Comparison of ENCODE assay signal across 7 cellular contexts in the genomic region with DNA sequence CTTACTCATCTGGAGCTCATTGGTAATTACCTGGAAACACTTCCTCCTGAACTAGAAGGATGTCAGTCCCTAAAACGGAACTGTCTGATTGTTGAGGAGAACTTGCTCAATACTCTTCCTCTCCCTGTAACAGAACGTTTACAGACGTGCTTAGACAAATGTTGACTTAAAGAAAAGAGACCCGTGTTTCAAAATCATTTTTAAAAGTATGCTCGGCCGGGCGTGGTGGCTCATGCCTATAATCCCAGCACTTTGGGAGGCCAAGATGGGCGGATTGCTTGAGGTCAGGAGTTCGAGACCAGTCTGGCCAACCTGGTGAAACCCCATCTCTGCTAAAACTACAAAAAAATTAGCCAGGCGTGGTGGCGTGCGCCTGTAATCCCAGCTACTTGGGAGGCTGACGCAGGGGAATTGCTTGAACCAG. TPM values are rescaled to one million over a fixed set of nuclear protein-coding genes. Genes with fewer than 3 reads are reported as not detected.
DNase-seq lines count a peak whose midpoint lies in the region; ATAC-seq and TF ChIP-seq lines count a peak whose summit lies in the region.
"Not testable (repeated sequence)": the region's sequence is repeated elsewhere in the genome, so short reads cannot be mapped to it uniquely, and the experiment has no call there.

No MANE protein-coding gene starts in this region.

- intact Hi-C loops in activated CD4-positive, alpha-beta T cell treated with anti-CD3 and anti-CD28 coated beads, Interleukin-2, amount 10 ng/mL, durations not matched to agents 24 days and 14 days (cut with micrococcal nuclease); mucosa of descending colon (cut with DNase I, micrococcal nuclease): not testable (repeated sequence)
- intact Hi-C loops in Right ventricle myocardium superior (cut with DNase I), result loop anchor here (10.0 kb wide), 1 partner anchor 68 kb away; a partner anchor contains a TSS

- H3K36me3 ChIP-seq in mucosa of descending colon (ENCODE audit: low read depth), result not testable (repeated sequence)

- peak overlapping the region; percentile 54 for H3K27ac Mint-ChIP-seq in activated CD4-positive, alpha-beta T cell treated with anti-CD3 and anti-CD28 coated beads, Interleukin-2, amount 10 ng/mL, durations not matched to agents 24 days and 14 days
- peak overlapping the region; percentile 68 for H3K27ac Mint-ChIP-seq in activated naive CD4-positive, alpha-beta T cell treated with anti-CD3 and anti-CD28 coated beads, Interleukin-2, amount 50 U/mL, for 24 hours

- H3K27me3 ChIP-seq in HL-60 (ENCODE audit: insufficient read depth, poor library complexity, severe bottlenecking), result not testable (repeated sequence)

- H3K4me1 Mint-ChIP-seq in activated CD4-positive, alpha-beta T cell treated with anti-CD3 and anti-CD28 coated beads, Interleukin-2, amount 10 ng/mL, durations not matched to agents 24 days and 14 days, result peaks cover 66% of the 10 kb centered on the region
- H3K4me1 Mint-ChIP-seq in activated naive CD4-positive, alpha-beta T cell treated with anti-CD3 and anti-CD28 coated beads, Interleukin-2, amount 50 U/mL, for 24 hours, result peaks cover 97% of the 10 kb centered on the region

- not testable (repeated sequence) for H3K9me3 ChIP-seq in mucosa of descending colon

- TF ChIP-seq CTCF in HL-60 (IDR thresholded peaks at IDR 0.05; ENCODE audit: insufficient read depth, low read length); mucosa of descending colon (IDR thresholded peaks at IDR 0.05): not testable (repeated sequence)

- ATAC-seq in Right ventricle myocardium superior (ENCODE audit: poor library complexity), result not testable (repeated sequence)
- ATAC-seq in mucosa of descending colon, result peak; percentile 31

- H3K27me3 Mint-ChIP-seq in activated CD4-positive, alpha-beta T cell treated with anti-CD3 and anti-CD28 coated beads, Interleukin-2, amount 10 ng/mL, durations not matched to agents 24 days and 14 days; activated naive CD4-positive, alpha-beta T cell treated with anti-CD3 and anti-CD28 coated beads, Interleukin-2, amount 50 U/mL, for 24 hours: not testable (repeated sequence)

- H3K4me3 Mint-ChIP-seq in activated CD4-positive, alpha-beta T cell treated with anti-CD3 and anti-CD28 coated beads, Interleukin-2, amount 10 ng/mL, durations not matched to agents 24 days and 14 days, result peak overlapping the region; percentile 34
- H3K4me3 Mint-ChIP-seq in activated naive CD4-positive, alpha-beta T cell treated with anti-CD3 and anti-CD28 coated beads, Interleukin-2, amount 50 U/mL, for 24 hours, result not testable (repeated sequence)

- H3K36me3 Mint-ChIP-seq in activated CD4-positive, alpha-beta T cell treated with anti-CD3 and anti-CD28 coated beads, Interleukin-2, amount 10 ng/mL, durations not matched to agents 24 days and 14 days (ENCODE audit: low read depth), result peaks cover 70% of the 10 kb centered on the region
- H3K36me3 Mint-ChIP-seq in activated naive CD4-positive, alpha-beta T cell treated with anti-CD3 and anti-CD28 coated beads, Interleukin-2, amount 50 U/mL, for 24 hours, result peaks cover 40% of the 10 kb centered on the region

- H3K9me3 Mint-ChIP-seq in activated CD4-positive, alpha-beta T cell treated with anti-CD3 and anti-CD28 coated beads, Interleukin-2, amount 10 ng/mL, durations not matched to agents 24 days and 14 days; activated naive CD4-positive, alpha-beta T cell treated with anti-CD3 and anti-CD28 coated beads, Interleukin-2, amount 50 U/mL, for 24 hours: not testable (repeated sequence)

- not testable (repeated sequence) for H3K4me3 ChIP-seq in HL-60 (replicated peaks; ENCODE audit: insufficient read depth, low read length); mucosa of descending colon

- DNase-seq in HL-60 (ENCODE audit: low read depth in 1 of 2, low spot score in 1 of 2) (peak; percentile 67 to 84), NOMO-1 (lab: John Stamatoyannopoulos, UW; ENCODE audit: unreplicated experiment in 2 of 2) (peak; percentile 37 to 85), SKM-1 (lab: John Stamatoyannopoulos, UW; ENCODE audit: unreplicated experiment) (peak; percentile 47), Right ventricle myocardium superior (peak; percentile 36)
- DNase-seq in activated CD4-positive, alpha-beta T cell treated with anti-CD3 and anti-CD28 coated beads, Interleukin-2, amount 10 ng/mL, durations not matched to agents 24 days and 14 days; mucosa of descending colon: not testable (repeated sequence)

- H3K4me1 ChIP-seq in mucosa of descending colon (ENCODE audit: low read depth), result not testable (repeated sequence)

- H3K27ac ChIP-seq in HL-60 (replicated peaks), result not testable (repeated sequence)

RNA-seq across cellular contexts. Expression of a gene that starts 40.0 kb away (rescaled TPM):
- total RNA-seq in activated CD4-positive, alpha-beta T cell treated with anti-CD3 and anti-CD28 coated beads, Interleukin-2, amount 10 ng/mL, durations not matched to agents 24 days and 14 days, result 73.1 and 74.0 TPM in 2 replicates
- total RNA-seq in Right ventricle myocardium superior, result 5.9 TPM
- 1 to 10 TPM; 1.5 to 5.0 (median 3.0) TPM for total RNA-seq in mucosa of descending colon

Comparison
In these comparisons a context has a peak if more than half of its experiments do, and no peak if none do; other contexts are left out.
1. RNA of a gene that starts 40.0 kb away (total RNA-seq): 73.1 to 74.0 TPM in activated CD4-positive, alpha-beta T cell treated with anti-CD3 and anti-CD28 coated beads, Interleukin-2, amount 10 ng/mL, durations not matched to agents 24 days and 14 days; 5.9 TPM in Right ventricle myocardium superior (single experiment) and 1.5 to 5.0 TPM in mucosa of descending colon; every median in the first group is over 10 times any median in the second.